ENCODE assay signal across 23 cellular contexts in genomic region chr2:208929894-208930427, GRCh38.
"Had no signal": no experiment of that assay in that cellular context is flagged by ENCODE, and none has a peak within 500 bp of the region (broad histone marks: within the 10 kb centered on the region; RNA-seq: fewer than 3 reads in every experiment).

No MANE protein-coding gene starts in this region.

- H3K4me3 Mint-ChIP-seq: effector memory CD8-positive, alpha-beta T cell; naive thymus-derived CD4-positive, alpha-beta T cell; nephron; stimulated activated naive CD8-positive, alpha-beta T cell treated with anti-CD3 and anti-CD28 coated beads, Interleukin-15, amount 100 ng/mL, for 72 hours had no signal

- H3K27ac Mint-ChIP-seq: effector memory CD8-positive, alpha-beta T cell; naive thymus-derived CD4-positive, alpha-beta T cell; nephron; stimulated activated naive CD8-positive, alpha-beta T cell treated with anti-CD3 and anti-CD28 coated beads, Interleukin-15, amount 100 ng/mL, for 72 hours had no signal

- H3K4me1 Mint-ChIP-seq: naive thymus-derived CD4-positive, alpha-beta T cell; nephron; stimulated activated naive CD8-positive, alpha-beta T cell treated with anti-CD3 and anti-CD28 coated beads, Interleukin-15, amount 100 ng/mL, for 72 hours had no signal

- H3K9me3 Mint-ChIP-seq: nephron had no signal

- H3K27me3 Mint-ChIP-seq: effector memory CD8-positive, alpha-beta T cell; naive thymus-derived CD4-positive, alpha-beta T cell; stimulated activated naive CD8-positive, alpha-beta T cell treated with anti-CD3 and anti-CD28 coated beads, Interleukin-15, amount 100 ng/mL, for 72 hours had no signal

- DNase-seq: cortex of kidney; effector memory CD8-positive, alpha-beta T cell; erythroblast; esophagus squamous epithelium; foreskin melanocyte; head of caudate nucleus; left cardiac atrium; left lung; mesenchymal stem cell; midbrain; naive thymus-derived CD4-positive, alpha-beta T cell; nucleus accumbens; posterior cingulate gyrus; right lobe of liver; small intestine; stimulated activated CD4-positive, alpha-beta T cell treated with anti-CD3 and anti-CD28 coated beads, Interleukin-15, amount 100 ng/mL, for 24 hours; stimulated activated CD4-positive, alpha-beta T cell treated with anti-CD3 and anti-CD28 coated beads, Interleukin-2, amount 100 ng/mL, for 48 hours; stimulated activated naive CD4-positive, alpha-beta T cell; stimulated activated naive CD8-positive, alpha-beta T cell treated with anti-CD3 and anti-CD28 coated beads, Interleukin-15, amount 100 ng/mL, for 72 hours; transverse colon; upper lobe of right lung; uterus had no signal

- H3K36me3 Mint-ChIP-seq: naive thymus-derived CD4-positive, alpha-beta T cell had no signal
